In genomic region chr3:39435006-39435748, GRCh38 we compare ENCODE assay signal across 21 cellular contexts. TPM values are rescaled to one million over a fixed set of nuclear protein-coding genes. Genes with fewer than 3 reads are reported as not detected.
DNase-seq lines count a peak whose midpoint lies in the region; ATAC-seq and TF ChIP-seq lines count a peak whose summit lies in the region.
"Had no signal": no experiment of that assay in that cellular context is flagged by ENCODE, and none has a peak within 500 bp of the region (broad histone marks: within the 10 kb centered on the region; RNA-seq: fewer than 3 reads in every experiment).

No MANE protein-coding gene starts in this region.

- H3K9me3 ChIP-seq in right atrium auricular region (no peaks in the 10 kb centered on the region), right cardiac atrium (ENCODE audit: control insufficient read depth, low read length) (no peaks in the 10 kb centered on the region)
- H3K9me3 ChIP-seq: pancreas had no signal

- H3K9me3 Mint-ChIP-seq in stimulated activated naive B cell treated with anti-CD40 and anti-IgM and Interleukin-4, amounts not matched to agents 10 μg/mL and 1 μg/mL and 100 μg/mL, for 72 hours: no peaks in the 10 kb centered on the region
- H3K9me3 Mint-ChIP-seq: activated CD4-positive, alpha-beta memory T cell treated with anti-CD3 and anti-CD28 coated beads, Interleukin-2, amount 10 ng/mL, durations not matched to agents 7 days and 5 days; CD8-positive, alpha-beta memory T cell; naive B cell; T-helper 1 cell treated with Interleukin-12 subunit alpha and Interleukin-12 subunit beta and Interleukin-4 antibody, amounts not matched to agents 30 μg/mL and 1 μg/mL, for 36 hours had no signal

- peak overlapping the region; percentile 3 for H3K27ac Mint-ChIP-seq in stimulated activated naive B cell treated with anti-CD40 and anti-IgM and Interleukin-4, amounts not matched to agents 10 μg/mL and 1 μg/mL and 100 μg/mL, for 72 hours
- H3K27ac Mint-ChIP-seq: activated CD4-positive, alpha-beta memory T cell treated with anti-CD3 and anti-CD28 coated beads, Interleukin-2, amount 10 ng/mL, durations not matched to agents 7 days and 5 days; activated naive CD8-positive, alpha-beta T cell; T-helper 1 cell treated with Interleukin-12 subunit alpha and Interleukin-12 subunit beta and Interleukin-4 antibody, amounts not matched to agents 30 μg/mL and 1 μg/mL, for 36 hours had no signal

- H3K4me3 Mint-ChIP-seq in stimulated activated naive B cell treated with anti-CD40 and anti-IgM and Interleukin-4, amounts not matched to agents 10 μg/mL and 1 μg/mL and 100 μg/mL, for 72 hours: no peak overlapping the region
- H3K4me3 Mint-ChIP-seq: activated CD4-positive, alpha-beta memory T cell treated with anti-CD3 and anti-CD28 coated beads, Interleukin-2, amount 10 ng/mL, durations not matched to agents 7 days and 5 days; activated naive CD8-positive, alpha-beta T cell; CD8-positive, alpha-beta memory T cell; T-helper 1 cell treated with Interleukin-12 subunit alpha and Interleukin-12 subunit beta and Interleukin-4 antibody, amounts not matched to agents 30 μg/mL and 1 μg/mL, for 36 hours had no signal

- 68% methylated on average over 1 of the region's 1 CpG for WGBS in right cardiac atrium

- H3K4me1 Mint-ChIP-seq in stimulated activated naive B cell treated with anti-CD40 and anti-IgM and Interleukin-4, amounts not matched to agents 10 μg/mL and 1 μg/mL and 100 μg/mL, for 72 hours: peaks cover 7 to 8% of the 10 kb centered on the region in 2 donors
- H3K4me1 Mint-ChIP-seq: activated CD4-positive, alpha-beta memory T cell treated with anti-CD3 and anti-CD28 coated beads, Interleukin-2, amount 10 ng/mL, durations not matched to agents 7 days and 5 days; CD8-positive, alpha-beta memory T cell had no signal

- no peak for TF ChIP-seq CTCF in right atrium auricular region (IDR thresholded peaks at IDR 0.05)
- no peak for TF ChIP-seq CTCF in foreskin keratinocyte (conservative IDR thresholded peaks at IDR 0.05)
- no peak for TF ChIP-seq CTCF in foreskin fibroblast (IDR thresholded peaks at IDR 0.05; ENCODE audit: low read depth, low read length)

- H3K36me3 ChIP-seq in right atrium auricular region (no peaks in the 10 kb centered on the region), H7 (replicated peaks; ENCODE audit: control insufficient read depth, insufficient read depth, low read length) (no peaks in the 10 kb centered on the region)
- H3K36me3 ChIP-seq: pancreas had no signal

- ATAC-seq in right cardiac atrium (no peak), foreskin keratinocyte (peak; percentile 66)
- ATAC-seq in stimulated activated naive B cell treated with anti-CD40 and anti-IgM and Interleukin-4, amounts not matched to agents 10 μg/mL and 1 μg/mL and 100 μg/mL, for 72 hours (replicated peaks): no peak
- ATAC-seq: pancreas had no signal

- intact Hi-C loops in right cardiac atrium (cut with DNase I): no loop called here

- H3K27me3 ChIP-seq in right atrium auricular region (no peaks in the 10 kb centered on the region), right cardiac atrium (ENCODE audit: control insufficient read depth, insufficient read depth) (no peaks in the 10 kb centered on the region), foreskin keratinocyte (no peaks in the 10 kb centered on the region), H7 (ENCODE audit: control insufficient read depth, insufficient read depth, low read length) (no peaks in the 10 kb centered on the region)
- H3K27me3 ChIP-seq: pancreas had no signal

- peaks cover 6 to 7% of the 10 kb centered on the region in 2 donors for H3K27me3 Mint-ChIP-seq in stimulated activated naive B cell treated with anti-CD40 and anti-IgM and Interleukin-4, amounts not matched to agents 10 μg/mL and 1 μg/mL and 100 μg/mL, for 72 hours

- no peak overlapping the region for H3K27ac ChIP-seq in right atrium auricular region
- H3K27ac ChIP-seq in right cardiac atrium (ENCODE audit: low read length): no peak overlapping the region
- H3K27ac ChIP-seq in foreskin keratinocyte: peak overlapping the region; percentile 88
- H3K27ac ChIP-seq: HL-60, pancreas, skin epidermis, VCaP had no signal

- H3K4me1 ChIP-seq in right atrium auricular region (peaks cover 0 to 7% of the 10 kb centered on the region in 2 donors), right cardiac atrium (ENCODE audit: control insufficient read depth, insufficient read depth, low read length) (peaks cover 2% of the 10 kb centered on the region), foreskin keratinocyte (peaks cover 4% of the 10 kb centered on the region)
- H3K4me1 ChIP-seq: pancreas had no signal

- H3K4me3 ChIP-seq in right atrium auricular region: no peak overlapping the region
- H3K4me3 ChIP-seq in right cardiac atrium (ENCODE audit: low read length): no peak overlapping the region
- H3K4me3 ChIP-seq in H7 (ENCODE audit: insufficient read depth, low read depth, low read length): no peak overlapping the region
- no peak overlapping the region for H3K4me3 ChIP-seq in foreskin fibroblast (ENCODE audit: low read depth in 1 of 2, low read length in 2 of 2)
- H3K4me3 ChIP-seq: pancreas, skin epidermis had no signal

- no peaks in the 10 kb centered on the region for H3K36me3 Mint-ChIP-seq in stimulated activated naive B cell treated with anti-CD40 and anti-IgM and Interleukin-4, amounts not matched to agents 10 μg/mL and 1 μg/mL and 100 μg/mL, for 72 hours
- H3K36me3 Mint-ChIP-seq: CD8-positive, alpha-beta memory T cell; naive B cell had no signal

- DNase-seq in right atrium auricular region (ENCODE audit: low spot score) (peak; percentile 40), right cardiac atrium (no peak), NCI-H345 treated with DMSO at 0.1 percent for 48 hours (lab: John Stamatoyannopoulos, UW; ENCODE audit: unreplicated experiment) (peak; percentile 19), foreskin keratinocyte (no peak), H7 (no peak), foreskin fibroblast (no peak)
- DNase-seq in stimulated activated naive B cell treated with anti-CD40 and anti-IgM and Interleukin-4, amounts not matched to agents 10 μg/mL and 1 μg/mL and 100 μg/mL, for 72 hours: no peak
- no peak for DNase-seq in activated CD4-positive, CD25-positive, alpha-beta regulatory T cell treated with anti-CD3 and anti-CD28 coated beads, Interleukin-2, amount 50 U/mL, for 72 hours
- DNase-seq: activated CD4-positive, alpha-beta memory T cell treated with anti-CD3 and anti-CD28 coated beads, Interleukin-2, amount 10 ng/mL, durations not matched to agents 7 days and 5 days; activated T-cell treated with anti-CD3 and anti-CD28 coated beads, Interleukin-2, amount 50 U/mL, for 48 hours; CD8-positive, alpha-beta memory T cell; naive B cell; NCI-H1092 treated with DMSO at 0.1 percent for 48 hours; stimulated activated CD4-positive, alpha-beta T cell treated with anti-CD3 and anti-CD28 coated beads, Interleukin-2, amount 100 ng/mL, for 48 hours; substantia nigra had no signal

RNA-seq across cellular contexts. Expression of gene RPSA, which starts 28.7 kb away (rescaled TPM):
- total RNA-seq in right atrium auricular region (100 to 1,000 TPM; 351 to 628 TPM), right cardiac atrium (100 to 1,000 TPM; 446 to 642 (median 525) TPM), foreskin keratinocyte (2,232 and 2,325 TPM in 2 replicates)
- polyA plus RNA-seq in right cardiac atrium (619 TPM), foreskin keratinocyte (3,429 and 3,722 TPM in 2 replicates)
- 3,033 and 3,141 TPM in 2 replicates for total RNA-seq in H7 (2014; rRNA removed; shearing (Covaris generic))

RNA-seq across cellular contexts. Expression of gene MOBP, which starts 32.3 kb away (rescaled TPM):
- total RNA-seq in right atrium auricular region: under 1 TPM in 1 of 2 donors, not detected in 1; 0.20 TPM
- total RNA-seq in right cardiac atrium: under 1 TPM in 3 of 4 donors, not detected in 1; 0.06 to 0.32 (median 0.25) TPM
- polyA plus RNA-seq in right cardiac atrium: 0.05 TPM
- not detected in 2 replicates for total RNA-seq in foreskin keratinocyte
- not detected in 2 replicates for polyA plus RNA-seq in foreskin keratinocyte
- total RNA-seq in H7 (2014; rRNA removed; shearing (Covaris generic)): 0.48 and 1.0 TPM in 2 replicates
- total RNA-seq: activated CD4-positive, alpha-beta memory T cell treated with anti-CD3 and anti-CD28 coated beads, Interleukin-2, amount 10 ng/mL, durations not matched to agents 7 days and 5 days; CD8-positive, alpha-beta memory T cell; pancreas had no signal
- polyA plus RNA-seq: CD8-positive, alpha-beta memory T cell; pancreas had no signal

RNA-seq across cellular contexts. Expression of gene SLC25A38, which starts 52.0 kb away (rescaled TPM):
- total RNA-seq in right atrium auricular region (10 to 100 TPM; 14.3 to 15.7 TPM), right cardiac atrium (10 to 100 TPM; 11.1 to 19.9 (median 13.0) TPM), foreskin keratinocyte (29.2 and 29.8 TPM in 2 replicates)
- polyA plus RNA-seq in right cardiac atrium (13.0 TPM), foreskin keratinocyte (28.0 and 30.7 TPM in 2 replicates)
- total RNA-seq in H7 (2014; rRNA removed; shearing (Covaris generic)): 45.1 and 50.7 TPM in 2 replicates

Comparison
In these comparisons a context has a peak if more than half of its experiments do, and no peak if none do; other contexts are left out.
1. DNase-seq: peak in right atrium auricular region (single experiment) and NCI-H345 treated with DMSO at 0.1 percent for 48 hours (single experiment); none in right cardiac atrium (0 of 3), foreskin keratinocyte (0 of 2), stimulated activated naive B cell treated with anti-CD40 and anti-IgM and Interleukin-4, amounts not matched to agents 10 μg/mL and 1 μg/mL and 100 μg/mL, for 72 hours (single experiment), activated CD4-positive, CD25-positive, alpha-beta regulatory T cell treated with anti-CD3 and anti-CD28 coated beads, Interleukin-2, amount 50 U/mL, for 72 hours (single experiment), H7 (single experiment) and foreskin fibroblast (0 of 2).